ENCODE assay signal across 1 cellular context in genomic region chr20:8438748-8439147, GRCh38.
TF ChIP-seq lines count a peak whose summit lies in the region.

No MANE protein-coding gene starts in this region.

TF ChIP-seq in HepG2, 621 proteins besides CTCF, POLR2A, EP300 and RAD21 (continued from another document):
- TF ChIP-seq ZNF275 (CRISPR knock-in tag; IDR thresholded peaks at IDR 0.05; ENCODE audit: borderline replicate concordance) = no peak
- TF ChIP-seq, protein P1, sequence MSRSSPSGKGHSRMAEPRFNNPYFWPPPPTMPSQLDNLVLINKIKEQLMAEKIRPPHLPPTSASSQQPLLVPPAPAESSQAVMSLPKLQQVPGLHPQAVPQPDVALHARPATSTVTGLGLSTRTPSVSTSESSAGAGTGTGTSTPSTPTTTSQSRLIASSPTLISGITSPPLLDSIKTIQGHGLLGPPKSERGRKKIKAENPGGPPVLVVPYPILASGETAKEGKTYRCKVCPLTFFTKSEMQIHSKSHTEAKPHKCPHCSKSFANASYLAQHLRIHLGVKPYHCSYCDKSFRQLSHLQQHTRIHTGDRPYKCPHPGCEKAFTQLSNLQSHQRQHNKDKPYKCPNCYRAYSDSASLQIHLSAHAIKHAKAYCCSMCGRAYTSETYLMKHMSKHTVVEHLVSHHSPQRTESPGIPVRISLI (CRISPR knock-in tag; IDR thresholded peaks at IDR 0.05; ENCODE audit: borderline replicate concordance) = no peak
- TF ChIP-seq PCBP2 (optimal IDR thresholded peaks at IDR 0.05; ENCODE audit: low read depth, low read length, poor library complexity, severe bottlenecking) = no peak
- no peak for TF ChIP-seq MAFG (CRISPR knock-in tag; IDR thresholded peaks at IDR 0.05)
- no peak for TF ChIP-seq RNF2 (conservative IDR thresholded peaks at IDR 0.05; ENCODE audit: low read depth)
- no peak for TF ChIP-seq ZNF672 (CRISPR knock-in tag; IDR thresholded peaks at IDR 0.05)
TF ChIP-seq in HepG2: peak in this region for 12.
